ENCODE assay signal across 9 cellular contexts in the genomic region with DNA sequence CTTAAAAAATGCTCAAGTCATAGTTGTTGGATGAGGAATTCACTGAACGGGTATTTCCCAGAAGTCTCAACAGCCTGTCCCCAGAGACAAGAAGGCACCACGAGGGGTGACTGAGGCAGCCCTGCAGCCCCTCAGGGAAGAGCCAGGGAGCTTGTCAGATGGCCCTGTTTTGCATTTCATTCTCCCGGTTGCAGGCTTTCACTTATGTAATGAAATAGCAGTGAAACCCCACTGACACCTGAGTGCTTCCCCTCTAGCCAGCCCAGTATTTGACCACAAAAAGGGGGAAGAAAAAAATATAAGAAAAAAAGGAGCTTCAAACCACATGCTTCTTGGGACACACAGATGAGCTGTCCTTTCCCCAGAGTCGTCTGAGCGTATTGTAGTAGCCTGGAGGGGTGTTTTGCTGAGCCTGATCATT.
DNase-seq lines count a peak whose midpoint lies in the region; ATAC-seq and TF ChIP-seq lines count a peak whose summit lies in the region.
"Had no signal": no experiment of that assay in that cellular context is flagged by ENCODE, and none has a peak within 500 bp of the region (broad histone marks: within the 10 kb centered on the region; RNA-seq: fewer than 3 reads in every experiment).

No MANE protein-coding gene starts in this region.

- H3K79me2 ChIP-seq in Karpas-422 (ENCODE audit: low read length) (no peaks in the 10 kb centered on the region), PC-3 (ENCODE audit: low read length) (no peaks in the 10 kb centered on the region)

- no peak for TF ChIP-seq CTCF in PC-3 (conservative IDR thresholded peaks at IDR 0.05; ENCODE audit: low read depth, low read length)

- no peak overlapping the region for H3K4me3 ChIP-seq in BLaER1
- H3K4me3 ChIP-seq in Karpas-422 (ENCODE audit: low read length): no peak overlapping the region
- no peak overlapping the region for H3K4me3 ChIP-seq in PC-3 (ENCODE audit: low read length)

- POLR2A ChIA-PET in PC-3 (lab: Charles Lee; ENCODE audit: unreplicated experiment): no interaction called here

- H4K20me1 ChIP-seq in BLaER1 (no peaks in the 10 kb centered on the region), Karpas-422 (ENCODE audit: insufficient read depth, low read depth, low read length) (no peaks in the 10 kb centered on the region), PC-3 (ENCODE audit: low read length) (no peaks in the 10 kb centered on the region)

- H3K9ac ChIP-seq in BLaER1: no peak overlapping the region
- no peak overlapping the region for H3K9ac ChIP-seq in Karpas-422 (ENCODE audit: low read length)
- H3K9ac ChIP-seq in PC-3 (ENCODE audit: low read length): no peak overlapping the region

- H3K27me3 ChIP-seq in BLaER1 (no peaks in the 10 kb centered on the region), Karpas-422 (ENCODE audit: low read length) (no peaks in the 10 kb centered on the region), PC-3 (ENCODE audit: low read length) (no peaks in the 10 kb centered on the region)

- intact Hi-C loops in PC-3 (cut with micrococcal nuclease) (no loop called here), posterior vena cava (cut with DNase I) (no loop called here)

- BruUV-seq in PC-3 (replicated peaks; lab: Mats Ljungman, UMichigan): no TSS peak

- no peaks in the 10 kb centered on the region for H3F3A ChIP-seq in PC-3 (ENCODE audit: low read length, unreplicated experiment)

- H2AFZ ChIP-seq in Karpas-422 (ENCODE audit: low read length) (no peak overlapping the region), PC-3 (ENCODE audit: low read length) (no peak overlapping the region)

- no peaks in the 10 kb centered on the region for H3K36me3 ChIP-seq in BLaER1
- H3K36me3 ChIP-seq in Karpas-422 (ENCODE audit: insufficient read depth, low read length): no peaks in the 10 kb centered on the region
- no peaks in the 10 kb centered on the region for H3K36me3 ChIP-seq in PC-3 (ENCODE audit: low read depth, low read length)

- H3K4me1 ChIP-seq in BLaER1: peaks cover 29% of the 10 kb centered on the region
- H3K4me1 ChIP-seq in Karpas-422 (ENCODE audit: low read length): peaks cover 17% of the 10 kb centered on the region
- no peaks in the 10 kb centered on the region for H3K4me1 ChIP-seq in PC-3 (ENCODE audit: insufficient read depth, low read length)

- no peak for DNase-seq in Karpas-422
- no peak for DNase-seq in NCI-H524 treated with DMSO at 0.1 percent for 48 hours (lab: John Stamatoyannopoulos, UW)
- no peak for DNase-seq in PC-3
- DNase-seq in posterior vena cava (ENCODE audit: low spot score): no peak
- DNase-seq in NCI-H446 (lab: John Stamatoyannopoulos, UW): no peak
- DNase-seq: activated CD4-positive, alpha-beta T cell treated with anti-CD3 and anti-CD28 coated beads for 1 hour had no signal

- peak; percentile 52 for ATAC-seq in GM19328 (IDR thresholded peaks at IDR 0.05; ENCODE audit: unreplicated experiment)
- ATAC-seq in HG02870 (IDR thresholded peaks at IDR 0.05; ENCODE audit: unreplicated experiment): peak; percentile 67
- no peak for ATAC-seq in PC-3

- H3K9me2 ChIP-seq in Karpas-422 (replicated peaks; ENCODE audit: insufficient read depth, low read length) (no peaks in the 10 kb centered on the region), PC-3 (replicated peaks; ENCODE audit: low read length) (no peaks in the 10 kb centered on the region)

- peak overlapping the region; percentile 67 for H3K4me2 ChIP-seq in BLaER1
- peak overlapping the region; percentile 21 for H3K4me2 ChIP-seq in Karpas-422 (ENCODE audit: low read depth, low read length, poor library complexity, severe bottlenecking)
- no peak overlapping the region for H3K4me2 ChIP-seq in PC-3 (ENCODE audit: low read length)

- H3K9me3 ChIP-seq in BLaER1 (no peaks in the 10 kb centered on the region), Karpas-422 (ENCODE audit: low read length) (no peaks in the 10 kb centered on the region), PC-3 (ENCODE audit: low read length) (no peaks in the 10 kb centered on the region)

- H3K27ac ChIP-seq in BLaER1: no peak overlapping the region
- no peak overlapping the region for H3K27ac ChIP-seq in Karpas-422 (ENCODE audit: low read length)
- H3K27ac ChIP-seq in PC-3 (ENCODE audit: low read length): no peak overlapping the region

- CTCF ChIA-PET in PC-3 (lab: Charles Lee): no interaction called here
